Comparison of ENCODE assay signal across 27 cellular contexts in genomic region chr7:141668853-141669252, GRCh38. TPM values are rescaled to one million over a fixed set of nuclear protein-coding genes. Genes with fewer than 3 reads are reported as not detected.
"Had no signal": no experiment of that assay in that cellular context is flagged by ENCODE, and none has a peak within 500 bp of the region (broad histone marks: within the 10 kb centered on the region; RNA-seq: fewer than 3 reads in every experiment).

No MANE protein-coding gene starts in this region.

- H3K4me3 Mint-ChIP-seq: activated T-cell treated with anti-CD3 and anti-CD28 coated beads, Interleukin-2, amount 50 U/mL, for 4 hours; brain; neural crest cell; T-cell had no signal

- H3K4me3 ChIP-seq: lung, prostate gland, thoracic aorta, upper lobe of left lung had no signal

- H3K4me1 Mint-ChIP-seq: T-cell had no signal

- H3K9me3 Mint-ChIP-seq: activated T-cell treated with anti-CD3 and anti-CD28 coated beads, Interleukin-2, amount 50 U/mL, for 4 hours; brain; neural crest cell; T-cell had no signal

- H3K27me3 ChIP-seq: upper lobe of left lung had no signal

- ATAC-seq: activated T-cell treated with anti-CD3 and anti-CD28 coated beads, Interleukin-2, amount 50 U/mL, for 4 hours; left lobe of liver; right cardiac atrium; SK-N-SH treated with all-trans-retinoic acid at 6 μM for 48 hours; T-cell had no signal

- H3K9me3 ChIP-seq: prostate gland, thoracic aorta, upper lobe of left lung had no signal

- H3K27me3 Mint-ChIP-seq: T-cell had no signal

- H3K27ac ChIP-seq: prostate gland, thoracic aorta, upper lobe of left lung had no signal

- H3K4me1 ChIP-seq: prostate gland, upper lobe of left lung had no signal

- DNase-seq: activated CD4-positive, alpha-beta T cell treated with anti-CD3 and anti-CD28 coated beads, Interleukin-2, amount 50 U/mL, for 4 hours; activated CD4-positive, CD25-positive, alpha-beta regulatory T cell treated with anti-CD3 and anti-CD28 coated beads, Interleukin-2, amount 50 U/mL, for 72 hours; activated gamma-delta T cell; activated T-cell treated with anti-CD3 and anti-CD28 coated beads, Interleukin-2, amount 50 U/mL, for 4 hours; anterior cingulate cortex; caudate nucleus; erythroblast; foreskin melanocyte; glutamatergic neuron; hypothalamus; kidney; midbrain; right cardiac atrium; SIG-M5; small intestine; stimulated activated CD4-positive, alpha-beta T cell treated with anti-CD3 and anti-CD28 coated beads, Interleukin-15, amount 100 ng/mL, for 24 hours; stimulated activated CD4-positive, alpha-beta T cell treated with anti-CD3 and anti-CD28 coated beads, Interleukin-2, amount 100 ng/mL, for 48 hours; T-cell; upper lobe of left lung had no signal

RNA-seq across cellular contexts. Expression of gene WEE2, which starts 39.3 kb away (rescaled TPM):
- total RNA-seq: activated T-cell treated with anti-CD3 and anti-CD28 coated beads, Interleukin-2, amount 50 U/mL, for 4 hours; left lobe of liver; lung; neural crest cell; osteoblast; prostate gland; right cardiac atrium; T-cell; thoracic aorta had no signal
- polyA plus RNA-seq: lung, right cardiac atrium, small intestine had no signal
